7 cellular contexts compared by ENCODE assay signal in the genomic region with DNA sequence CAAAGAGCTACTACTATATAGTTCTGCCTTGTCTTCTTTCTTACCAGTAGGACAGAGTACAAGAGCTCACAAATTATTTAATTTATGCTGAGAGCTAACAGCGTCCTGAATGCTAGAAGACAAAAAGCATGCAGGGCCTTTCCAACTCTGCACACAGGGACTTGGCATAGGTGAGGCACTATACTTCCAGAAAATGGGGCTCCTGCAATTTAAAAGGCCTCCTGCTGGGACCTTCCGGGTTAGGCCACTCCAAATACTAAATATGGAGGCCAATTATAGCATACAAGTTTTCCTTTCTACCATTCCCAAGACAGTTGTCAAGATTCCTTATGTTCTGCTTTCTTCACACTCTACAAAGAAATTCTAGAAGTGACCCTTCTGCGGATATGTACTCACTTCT. TPM values are rescaled to one million over a fixed set of nuclear protein-coding genes. Genes with fewer than 3 reads are reported as not detected.
DNase-seq lines count a peak whose midpoint lies in the region; ATAC-seq and TF ChIP-seq lines count a peak whose summit lies in the region.

No MANE protein-coding gene starts in this region.

- no peaks in the 10 kb centered on the region for H3F3A ChIP-seq in smooth muscle cell (ENCODE audit: low read depth)

- DNase-seq in GF-D8 (lab: John Stamatoyannopoulos, UW) (peak; percentile 86), WERI-Rb-1 (no peak), right cardiac atrium (no peak), smooth muscle cell (lab: John Stamatoyannopoulos, UW; ENCODE audit: unreplicated experiment) (no peak), NCI-H1092 (lab: John Stamatoyannopoulos, UW) (no peak)

- intact Hi-C loops in right cardiac atrium (cut with DNase I), result no loop called here

- H3K9me3 ChIP-seq in HUES48 (ENCODE audit: control insufficient read depth, insufficient read depth, low read length) (no peaks in the 10 kb centered on the region), WERI-Rb-1 (ENCODE audit: severe bottlenecking) (no peaks in the 10 kb centered on the region), right cardiac atrium (ENCODE audit: control insufficient read depth, low read length) (no peaks in the 10 kb centered on the region), smooth muscle cell (replicated peaks; ENCODE audit: low read depth) (no peaks in the 10 kb centered on the region)

- H3K79me2 ChIP-seq in smooth muscle cell (ENCODE audit: low read depth), result peaks cover 59% of the 10 kb centered on the region

- peaks cover 40% of the 10 kb centered on the region for H4K20me1 ChIP-seq in smooth muscle cell (ENCODE audit: low read depth)

- peaks cover 40% of the 10 kb centered on the region for H3K36me3 ChIP-seq in HUES48 (ENCODE audit: control insufficient read depth, insufficient read depth, low read length)
- peaks cover 26% of the 10 kb centered on the region for H3K36me3 ChIP-seq in WERI-Rb-1
- H3K36me3 ChIP-seq in smooth muscle cell (ENCODE audit: low read depth), result no peaks in the 10 kb centered on the region

- H3K4me1 ChIP-seq in HUES48 (ENCODE audit: control insufficient read depth, insufficient read depth, low read length), result peaks cover 11% of the 10 kb centered on the region; the same call in 1 of the 2 replicates
- no peaks in the 10 kb centered on the region for H3K4me1 ChIP-seq in right cardiac atrium (ENCODE audit: control insufficient read depth, insufficient read depth, low read length)
- H3K4me1 ChIP-seq in smooth muscle cell (ENCODE audit: low read depth), result peaks cover 22% of the 10 kb centered on the region

- H3K9ac ChIP-seq in HUES48 (ENCODE audit: low read depth, low read length) (peak overlapping the region; percentile 95), smooth muscle cell (ENCODE audit: low read depth) (peak overlapping the region; percentile 95)

- 3% methylated on average over 3 of the region's 3 CpGs for WGBS in right cardiac atrium
- WGBS in smooth muscle cell (ENCODE audit: low lambda C conversion rate), result 0% methylated on average over 3 of the region's 3 CpGs

- ATAC-seq in right cardiac atrium, result no peak
- ATAC-seq in HG02981 (IDR thresholded peaks at IDR 0.05; ENCODE audit: unreplicated experiment), result no peak

- H2AFZ ChIP-seq in smooth muscle cell (ENCODE audit: low read depth), result no peak overlapping the region

- H3K4me2 ChIP-seq in smooth muscle cell, result peak overlapping the region; percentile 95

- no peaks in the 10 kb centered on the region for H3K27me3 ChIP-seq in HUES48 (ENCODE audit: control insufficient read depth, insufficient read depth, low read length)
- H3K27me3 ChIP-seq in WERI-Rb-1 (ENCODE audit: insufficient read depth, low read depth, severe bottlenecking), result no peaks in the 10 kb centered on the region
- H3K27me3 ChIP-seq in right cardiac atrium (ENCODE audit: control insufficient read depth, insufficient read depth), result no peaks in the 10 kb centered on the region
- H3K27me3 ChIP-seq in smooth muscle cell (ENCODE audit: low read depth), result peaks cover 22% of the 10 kb centered on the region

- H3K27ac ChIP-seq in HUES48 (ENCODE audit: low read depth, low read length) (peak overlapping the region; percentile 97), WERI-Rb-1 (no peak overlapping the region), right cardiac atrium (ENCODE audit: low read length) (no peak overlapping the region), smooth muscle cell (ENCODE audit: low read depth) (peak overlapping the region; percentile 92)

- TF ChIP-seq CTCF in WERI-Rb-1 (IDR thresholded peaks at IDR 0.05; ENCODE audit: low read depth, low read length) (no peak), smooth muscle cell (IDR thresholded peaks at IDR 0.05; ENCODE audit: borderline replicate concordance, insufficient read depth, poor library complexity, severe bottlenecking) (no peak)

- H3K4me3 ChIP-seq in HUES48 (ENCODE audit: low read depth, low read length) (peak overlapping the region; percentile 92), WERI-Rb-1 (ENCODE audit: low read depth, low read length) (peak overlapping the region; percentile 95), right cardiac atrium (ENCODE audit: low read length) (peak overlapping the region; percentile 87), smooth muscle cell (peak overlapping the region; percentile 96)

RNA-seq across cellular contexts. Expression of gene DCUN1D5, which starts 0.9 kb away (rescaled TPM):
- total RNA-seq in right cardiac atrium, result 10 to 100 TPM; 21.7 to 24.9 (median 22.4) TPM
- 21.0 TPM for polyA plus RNA-seq in right cardiac atrium
- total RNA-seq in smooth muscle cell, result 88.1 and 119 TPM in 2 replicates
- polyA plus RNA-seq in smooth muscle cell, result 69.9 and 72.0 TPM in 2 replicates

RNA-seq across cellular contexts. Expression of gene DYNC2H1, which starts 18.2 kb away (rescaled TPM):
- total RNA-seq in right cardiac atrium (1 to 10 TPM; 7.5 to 9.4 (median 8.3) TPM), smooth muscle cell (10.8 and 14.7 TPM in 2 replicates)
- polyA plus RNA-seq in right cardiac atrium (4.3 TPM), smooth muscle cell (2.3 and 4.2 TPM in 2 replicates)

Comparison
In these comparisons a context has a peak if more than half of its experiments do, and no peak if none do; other contexts are left out.
1. H3K27ac ChIP-seq: peak in HUES48 (single experiment) and smooth muscle cell (single experiment); none in WERI-Rb-1 (single experiment) and right cardiac atrium (single experiment).
2. Peak in every context shown above with its lines, with median percentiles within 50 percentile points of each other: H3K4me3 ChIP-seq.